8 cellular contexts compared by ENCODE assay signal in the genomic region with DNA sequence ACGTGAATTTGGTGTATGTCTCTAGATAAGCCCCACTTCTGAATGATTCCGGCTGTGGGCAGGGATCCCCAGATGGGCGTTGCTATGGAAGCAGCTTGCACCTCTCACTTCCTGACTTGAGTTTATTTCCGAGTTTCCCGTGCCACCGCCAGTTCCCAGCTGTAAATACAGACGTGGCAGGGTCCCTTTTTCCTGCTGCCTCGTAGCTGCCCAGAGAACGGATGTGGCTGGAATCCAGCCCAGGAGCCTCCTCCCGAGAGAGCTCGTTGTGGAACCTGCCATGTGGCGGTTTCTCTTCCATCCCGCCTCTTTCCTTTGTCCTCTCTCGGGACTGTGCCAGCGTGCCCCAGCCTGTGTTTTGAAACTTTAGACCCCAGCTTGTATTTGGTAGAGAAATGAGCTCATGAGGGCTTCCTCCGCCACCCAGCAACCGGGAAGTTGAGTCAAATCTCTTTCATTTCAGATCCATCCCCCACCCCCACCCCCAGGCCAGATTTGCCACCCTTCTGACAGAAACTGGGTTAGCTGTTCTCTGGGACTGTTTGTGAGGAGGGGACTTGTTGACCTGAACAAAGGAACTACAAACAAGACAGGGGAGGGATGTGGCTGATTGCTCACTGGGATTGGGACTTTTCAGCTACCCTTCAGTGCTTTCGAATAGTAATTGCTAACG.
A peak's percentile ranks its signal among the peaks of the same experiment; 100 is the strongest.
DNase-seq lines count a peak whose midpoint lies in the region; ATAC-seq, FAIRE-seq and TF ChIP-seq lines count a peak whose summit lies in the region.

No MANE protein-coding gene starts in this region.

- H3K79me2 ChIP-seq in K562 (ENCODE audit: control insufficient read depth, insufficient read depth, low read length) = no peaks in the 10 kb centered on the region

- no peaks in the 10 kb centered on the region for H3K9me1 ChIP-seq in K562 (ENCODE audit: control insufficient read depth, insufficient read depth, low read length)

- no peaks in the 10 kb centered on the region for H3K9me3 Mint-ChIP-seq in activated T-helper 1 cell treated with anti-CD3 and anti-CD28 coated beads, Interleukin-12 subunit alpha, Interleukin-12 subunit beta, Interleukin-2, Interleukin-4 antibody, amounts not matched to agents 30 ng/mL and 10 ng/mL and 1 ng/mL, durations not matched to agents 14 hours and 24 hours and 36 hours

- H3K4me2 ChIP-seq in BLaER1 (peak overlapping the region; percentile 96), K562 (ENCODE audit: insufficient read depth, low read length) (peak overlapping the region; percentile 36; the same call in 1 of the 2 replicates)

- no peak overlapping the region for H3K27ac Mint-ChIP-seq in activated T-helper 1 cell treated with anti-CD3 and anti-CD28 coated beads, Interleukin-12 subunit alpha, Interleukin-12 subunit beta, Interleukin-2, Interleukin-4 antibody, amounts not matched to agents 30 ng/mL and 10 ng/mL and 1 ng/mL, durations not matched to agents 14 hours and 24 hours and 36 hours

- intact Hi-C loops in K562 (cut with micrococcal nuclease) = no loop called here
- intact Hi-C loops in activated T-helper 1 cell treated with anti-CD3 and anti-CD28 coated beads, Interleukin-12 subunit alpha, Interleukin-12 subunit beta, Interleukin-2, Interleukin-4 antibody, amounts not matched to agents 30 ng/mL and 10 ng/mL and 1 ng/mL, durations not matched to agents 14 hours and 24 hours and 36 hours (cut with micrococcal nuclease) = loop anchor here (5.0 kb wide), 1 partner anchor 96 kb away; the partner anchor contains the start of genes SIPA1L3 and WDR87

- no peak for ATAC-seq in K562
- no peak for ATAC-seq in HG03342 (IDR thresholded peaks at IDR 0.05; ENCODE audit: unreplicated experiment)

- peak overlapping the region; percentile 72 for H3K4me3 ChIP-seq in BLaER1
- peak overlapping the region; percentile 28 for H3K4me3 ChIP-seq in H7 (ENCODE audit: insufficient read depth, low read depth, low read length)
- no peak overlapping the region for H3K4me3 ChIP-seq in K562
- H3K4me3 ChIP-seq in iPS-18a (ENCODE audit: low read length) = peak overlapping the region; percentile 58
- peak overlapping the region; percentile 11 to 38 (median 25) for H3K4me3 ChIP-seq in skin epidermis

- CTCF ChIA-PET in K562 (lab: Yijun Ruan, JAX; ENCODE audit: low intra/inter-chr PET ratio) = no interaction called here

- DNase-seq in H7 (peak; percentile 51), NCI-H82 treated with DMSO at 0.1 percent for 48 hours (lab: John Stamatoyannopoulos, UW; ENCODE audit: unreplicated experiment) (peak; percentile 73), K562 (ENCODE audit: extremely low read depth in 1 of 4, low spot score in 3 of 4) (no peak)
- no peak for DNase-seq in activated T-helper 1 cell treated with anti-CD3 and anti-CD28 coated beads, Interleukin-12 subunit alpha, Interleukin-12 subunit beta, Interleukin-2, Interleukin-4 antibody, amounts not matched to agents 30 ng/mL and 10 ng/mL and 1 ng/mL, durations not matched to agents 14 hours and 24 hours and 36 hours (ENCODE audit: low spot score)

- H3K36me3 ChIP-seq in BLaER1 (0 out of 2 replicates have a peak, but pooled peaks cover 4% of the 10 kb centered on the region), H7 (replicated peaks; ENCODE audit: control insufficient read depth, insufficient read depth, low read length) (no peaks in the 10 kb centered on the region), K562 (ENCODE audit: control insufficient read depth, insufficient read depth, low read length) (no peaks in the 10 kb centered on the region), iPS-18a (ENCODE audit: control insufficient read depth, low read depth, low read length) (no peaks in the 10 kb centered on the region)

- FAIRE-seq in K562 (lab: Jason Lieb, UNC) = no peak

- in situ Hi-C loops in K562 (cut with MboI) = no loop called here

- BruUV-seq in K562 (replicated peaks; lab: Mats Ljungman, UMichigan) = no TSS peak

- H3K27me3 Mint-ChIP-seq in activated T-helper 1 cell treated with anti-CD3 and anti-CD28 coated beads, Interleukin-12 subunit alpha, Interleukin-12 subunit beta, Interleukin-2, Interleukin-4 antibody, amounts not matched to agents 30 ng/mL and 10 ng/mL and 1 ng/mL, durations not matched to agents 14 hours and 24 hours and 36 hours (ENCODE audit: insufficient read depth) = no peaks in the 10 kb centered on the region

- H3K27ac ChIP-seq in BLaER1 (peak overlapping the region; percentile 95), K562 (ENCODE audit: extremely low read depth, low read depth, low read length) (no peak overlapping the region), iPS-18a (ENCODE audit: low read length) (peak overlapping the region; percentile 85), skin epidermis (peak overlapping the region; percentile 9 to 91 (median 85))

- TF ChIP-seq EP300 in K562 (IDR thresholded peaks at IDR 0.05; ENCODE audit: low read length) = no peak

- no peak for TF ChIP-seq CTCF in K562 (IDR thresholded peaks at IDR 0.05 in 2 of 3, conservative IDR thresholded peaks at IDR 0.05 in 1 of 3; ENCODE audit: insufficient read depth in 2 of 3, low read depth in 1 of 3, low read length in 3 of 3)

- H3K4me1 Mint-ChIP-seq in activated T-helper 1 cell treated with anti-CD3 and anti-CD28 coated beads, Interleukin-12 subunit alpha, Interleukin-12 subunit beta, Interleukin-2, Interleukin-4 antibody, amounts not matched to agents 30 ng/mL and 10 ng/mL and 1 ng/mL, durations not matched to agents 14 hours and 24 hours and 36 hours (ENCODE audit: low read depth) = no peaks in the 10 kb centered on the region

- H3K36me3 Mint-ChIP-seq in activated T-helper 1 cell treated with anti-CD3 and anti-CD28 coated beads, Interleukin-12 subunit alpha, Interleukin-12 subunit beta, Interleukin-2, Interleukin-4 antibody, amounts not matched to agents 30 ng/mL and 10 ng/mL and 1 ng/mL, durations not matched to agents 14 hours and 24 hours and 36 hours (ENCODE audit: low read depth) = no peaks in the 10 kb centered on the region

- TF ChIP-seq POLR2A in K562 (conservative IDR thresholded peaks at IDR 0.05) = no peak

- WGBS in K562 (ENCODE audit: insufficient coverage, low coverage, missing lambda C conversion rate) = 20% methylated on average over 19 of the region's 19 CpGs

- H3K9me3 ChIP-seq in BLaER1 (no peaks in the 10 kb centered on the region), K562 (replicated peaks; ENCODE audit: control insufficient read depth, insufficient read depth, low read depth, low read length) (no peaks in the 10 kb centered on the region), iPS-18a (ENCODE audit: control insufficient read depth, low read depth, low read length) (no peaks in the 10 kb centered on the region)

- POLR2A ChIA-PET in K562 (lab: Yijun Ruan, JAX) = interaction anchor here (0.5 to 2.8 kb wide), 4 partner anchors 9 to 46 kb away, joined by 3 to 10 read pairs (median 4); no protein-coding TSS in a partner anchor

- no peak for TF ChIP-seq RAD21 in K562 (CRISPR knock-in tag; conservative IDR thresholded peaks at IDR 0.05 in 1 of 2, IDR thresholded peaks at IDR 0.05 in 1 of 2)

- H3K4me1 ChIP-seq in BLaER1 (peaks cover 91% of the 10 kb centered on the region), K562 (replicated peaks in 1 of 2; ENCODE audit: control insufficient read depth in 2 of 2, insufficient read depth in 2 of 2, low read length in 2 of 2) (peaks cover 0 to 10% of the 10 kb centered on the region in 2 experiments; a peak in 2 of 5 replicates), iPS-18a (ENCODE audit: control insufficient read depth, low read depth, low read length) (peaks cover 34% of the 10 kb centered on the region)

- H3K27me3 ChIP-seq in BLaER1 (no peaks in the 10 kb centered on the region), H7 (ENCODE audit: control insufficient read depth, insufficient read depth, low read length) (no peaks in the 10 kb centered on the region), K562 (ENCODE audit: control insufficient read depth in 2 of 2, insufficient read depth in 2 of 2, low read length in 2 of 2) (no peaks in the 10 kb centered on the region), iPS-18a (ENCODE audit: control insufficient read depth, insufficient read depth, low read length) (no peaks in the 10 kb centered on the region)

- H3K4me3 Mint-ChIP-seq in activated T-helper 1 cell treated with anti-CD3 and anti-CD28 coated beads, Interleukin-12 subunit alpha, Interleukin-12 subunit beta, Interleukin-2, Interleukin-4 antibody, amounts not matched to agents 30 ng/mL and 10 ng/mL and 1 ng/mL, durations not matched to agents 14 hours and 24 hours and 36 hours = no peak overlapping the region

- H3K9ac ChIP-seq in BLaER1 (peak overlapping the region; percentile 85), K562 (ENCODE audit: insufficient read depth in 1 of 2, low read depth in 2 of 2, low read length in 2 of 2) (peak overlapping the region in 1 of 2 experiments; percentile 50; a peak in 1 of 4 replicates), iPS-18a (ENCODE audit: low read length) (peak overlapping the region; percentile 83)

- H2AFZ ChIP-seq in K562 (ENCODE audit: low read depth, low read length) = 0 out of 2 replicates have a peak overlapping the region, but pooled peaks have one; percentile 35

- H4K20me1 ChIP-seq in BLaER1 (no peaks in the 10 kb centered on the region), K562 (replicated peaks; ENCODE audit: control insufficient read depth, insufficient read depth, low read length) (no peaks in the 10 kb centered on the region; the same call in 1 of the 2 replicates)

TF ChIP-seq in K562, 482 proteins besides CTCF, POLR2A, EP300 and RAD21:
- TF ChIP-seq RFX1 (IDR thresholded peaks at IDR 0.05) (peak; percentile 40), ZZZ3 (IDR thresholded peaks at IDR 0.05) (no peak), ELF2 (CRISPR knock-in tag; IDR thresholded peaks at IDR 0.05) (no peak), E2F3 (CRISPR knock-in tag; IDR thresholded peaks at IDR 0.05) (no peak), TCF7L2 (IDR thresholded peaks at IDR 0.05; ENCODE audit: low read depth, low read length) (no peak)
- TF ChIP-seq, protein P1, sequence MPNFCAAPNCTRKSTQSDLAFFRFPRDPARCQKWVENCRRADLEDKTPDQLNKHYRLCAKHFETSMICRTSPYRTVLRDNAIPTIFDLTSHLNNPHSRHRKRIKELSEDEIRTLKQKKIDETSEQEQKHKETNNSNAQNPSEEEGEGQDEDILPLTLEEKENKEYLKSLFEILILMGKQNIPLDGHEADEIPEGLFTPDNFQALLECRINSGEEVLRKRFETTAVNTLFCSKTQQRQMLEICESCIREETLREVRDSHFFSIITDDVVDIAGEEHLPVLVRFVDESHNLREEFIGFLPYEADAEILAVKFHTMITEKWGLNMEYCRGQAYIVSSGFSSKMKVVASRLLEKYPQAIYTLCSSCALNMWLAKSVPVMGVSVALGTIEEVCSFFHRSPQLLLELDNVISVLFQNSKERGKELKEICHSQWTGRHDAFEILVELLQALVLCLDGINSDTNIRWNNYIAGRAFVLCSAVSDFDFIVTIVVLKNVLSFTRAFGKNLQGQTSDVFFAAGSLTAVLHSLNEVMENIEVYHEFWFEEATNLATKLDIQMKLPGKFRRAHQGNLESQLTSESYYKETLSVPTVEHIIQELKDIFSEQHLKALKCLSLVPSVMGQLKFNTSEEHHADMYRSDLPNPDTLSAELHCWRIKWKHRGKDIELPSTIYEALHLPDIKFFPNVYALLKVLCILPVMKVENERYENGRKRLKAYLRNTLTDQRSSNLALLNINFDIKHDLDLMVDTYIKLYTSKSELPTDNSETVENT (CRISPR knock-in tag; IDR thresholded peaks at IDR 0.05) = no peak
TF ChIP-seq in K562: peak in this region for 1.

Comparison
In these comparisons a context has a peak if more than half of its experiments do, and no peak if none do; other contexts are left out.
1. DNase-seq: peak in H7 (single experiment) and NCI-H82 treated with DMSO at 0.1 percent for 48 hours (single experiment); none in K562 (0 of 4) and activated T-helper 1 cell treated with anti-CD3 and anti-CD28 coated beads, Interleukin-12 subunit alpha, Interleukin-12 subunit beta, Interleukin-2, Interleukin-4 antibody, amounts not matched to agents 30 ng/mL and 10 ng/mL and 1 ng/mL, durations not matched to agents 14 hours and 24 hours and 36 hours (single experiment).